ENCODE assay signal across 1 cellular context in the genomic region with DNA sequence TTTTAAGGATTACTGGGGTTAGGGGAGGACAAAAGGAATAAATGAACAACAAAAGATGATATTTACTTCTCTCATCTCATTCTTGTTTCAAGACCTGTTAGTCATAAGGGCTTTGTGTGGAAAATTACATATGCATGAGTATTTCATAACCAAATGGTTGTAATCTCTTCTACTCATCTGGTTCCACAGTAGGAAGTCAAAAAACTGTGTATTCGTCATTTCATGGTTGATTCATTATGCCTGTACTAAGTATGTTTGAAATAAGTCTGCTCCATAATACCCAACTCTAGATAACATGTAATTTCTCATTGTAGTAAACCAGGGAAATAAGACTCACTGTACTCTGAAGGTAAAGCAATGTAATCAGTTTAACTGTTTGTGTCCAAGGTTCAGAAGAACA.
A peak's percentile ranks its signal among the peaks of the same experiment; 100 is the strongest.
TF ChIP-seq lines count a peak whose summit lies in the region.

No MANE protein-coding gene starts in this region.

TF ChIP-seq in K562, 482 proteins besides CTCF, POLR2A, EP300 and RAD21 (continued from another document):
- TF ChIP-seq ELF2 (CRISPR knock-in tag; IDR thresholded peaks at IDR 0.05) (no peak), CREBBP (IDR thresholded peaks at IDR 0.05; ENCODE audit: low read depth, low read length) (no peak), NFIX (CRISPR knock-in tag; IDR thresholded peaks at IDR 0.05; ENCODE audit: low read depth) (no peak), ZNF347 (CRISPR knock-in tag; IDR thresholded peaks at IDR 0.05; ENCODE audit: low read depth) (no peak), RB1 (IDR thresholded peaks at IDR 0.05; ENCODE audit: low read depth) (no peak), EZH2 (IDR thresholded peaks at IDR 0.05; ENCODE audit: borderline replicate concordance, low read depth, low read length) (no peak), FOXA3 (CRISPR knock-in tag; conservative IDR thresholded peaks at IDR 0.05 in 1 of 2, IDR thresholded peaks at IDR 0.05 in 1 of 2) (no peak), BMI1 (IDR thresholded peaks at IDR 0.05; ENCODE audit: low read length) (no peak), DIDO1 (tag; IDR thresholded peaks at IDR 0.05; ENCODE audit: low read depth) (no peak), RBM25 (IDR thresholded peaks at IDR 0.05; ENCODE audit: low read depth, low read length, severe bottlenecking) (no peak), CXXC5 (CRISPR knock-in tag; IDR thresholded peaks at IDR 0.05) (no peak), DPF2 (IDR thresholded peaks at IDR 0.05) (peak; percentile 23; the same call in 1 of the 2 replicates), HDAC3 (IDR thresholded peaks at IDR 0.05; ENCODE audit: borderline replicate concordance, partially characterized antibody) (no peak), CEBPB (tag; IDR thresholded peaks at IDR 0.05) (peak; percentile 72), CEBPG (CRISPR knock-in tag; IDR thresholded peaks at IDR 0.05) (no peak), CEBPG (tag; conservative IDR thresholded peaks at IDR 0.05 in 1 of 2, IDR thresholded peaks at IDR 0.05 in 1 of 2) (peak; percentile 20 to 77; a peak in 3 of 4 replicates), MAFF (IDR thresholded peaks at IDR 0.05; ENCODE audit: low read length) (no peak), MAFG (tag; conservative IDR thresholded peaks at IDR 0.05) (no peak), SRSF9 (IDR thresholded peaks at IDR 0.05; ENCODE audit: borderline replicate concordance, low read depth, low read length) (no peak), SRF (CRISPR knock-in tag; IDR thresholded peaks at IDR 0.05) (no peak), TEAD2 (tag; IDR thresholded peaks at IDR 0.05) (no peak)
- TF ChIP-seq, protein P1, sequence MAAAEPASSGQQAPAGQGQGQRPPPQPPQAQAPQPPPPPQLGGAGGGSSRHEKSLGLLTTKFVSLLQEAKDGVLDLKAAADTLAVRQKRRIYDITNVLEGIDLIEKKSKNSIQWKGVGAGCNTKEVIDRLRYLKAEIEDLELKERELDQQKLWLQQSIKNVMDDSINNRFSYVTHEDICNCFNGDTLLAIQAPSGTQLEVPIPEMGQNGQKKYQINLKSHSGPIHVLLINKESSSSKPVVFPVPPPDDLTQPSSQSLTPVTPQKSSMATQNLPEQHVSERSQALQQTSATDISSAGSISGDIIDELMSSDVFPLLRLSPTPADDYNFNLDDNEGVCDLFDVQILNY (CRISPR knock-in tag; IDR thresholded peaks at IDR 0.05), result no peak
- TF ChIP-seq, protein P2, sequence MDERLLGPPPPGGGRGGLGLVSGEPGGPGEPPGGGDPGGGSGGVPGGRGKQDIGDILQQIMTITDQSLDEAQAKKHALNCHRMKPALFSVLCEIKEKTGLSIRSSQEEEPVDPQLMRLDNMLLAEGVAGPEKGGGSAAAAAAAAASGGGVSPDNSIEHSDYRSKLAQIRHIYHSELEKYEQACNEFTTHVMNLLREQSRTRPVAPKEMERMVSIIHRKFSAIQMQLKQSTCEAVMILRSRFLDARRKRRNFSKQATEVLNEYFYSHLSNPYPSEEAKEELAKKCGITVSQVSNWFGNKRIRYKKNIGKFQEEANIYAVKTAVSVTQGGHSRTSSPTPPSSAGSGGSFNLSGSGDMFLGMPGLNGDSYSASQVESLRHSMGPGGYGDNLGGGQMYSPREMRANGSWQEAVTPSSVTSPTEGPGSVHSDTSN (CRISPR knock-in tag; IDR thresholded peaks at IDR 0.05; ENCODE audit: low read depth), result no peak
- TF ChIP-seq, protein P2 (tag; conservative IDR thresholded peaks at IDR 0.05; ENCODE audit: low read depth), result peak; percentile 35; the same call in 1 of the 2 replicates
- TF ChIP-seq, protein P3, sequence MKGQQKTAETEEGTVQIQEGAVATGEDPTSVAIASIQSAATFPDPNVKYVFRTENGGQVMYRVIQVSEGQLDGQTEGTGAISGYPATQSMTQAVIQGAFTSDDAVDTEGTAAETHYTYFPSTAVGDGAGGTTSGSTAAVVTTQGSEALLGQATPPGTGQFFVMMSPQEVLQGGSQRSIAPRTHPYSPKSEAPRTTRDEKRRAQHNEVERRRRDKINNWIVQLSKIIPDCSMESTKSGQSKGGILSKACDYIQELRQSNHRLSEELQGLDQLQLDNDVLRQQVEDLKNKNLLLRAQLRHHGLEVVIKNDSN (CRISPR knock-in tag; IDR thresholded peaks at IDR 0.05), result no peak
